31 cellular contexts compared by ENCODE assay signal in genomic region chr4:158197194-158197593, GRCh38. TPM values are rescaled to one million over a fixed set of nuclear protein-coding genes. Genes with fewer than 3 reads are reported as not detected.
"Had no signal": no experiment of that assay in that cellular context is flagged by ENCODE, and none has a peak within 500 bp of the region (broad histone marks: within the 10 kb centered on the region; RNA-seq: fewer than 3 reads in every experiment).

No MANE protein-coding gene starts in this region.

- H3K36me3 ChIP-seq: breast epithelium, cardiac muscle cell, colonic mucosa, gastrocnemius medialis had no signal

- H3K4me3 ChIP-seq: breast epithelium, cardiac muscle cell, colonic mucosa, gastrocnemius medialis had no signal

- DNase-seq: activated CD4-positive, alpha-beta memory T cell treated with anti-CD3 and anti-CD28 coated beads, Interleukin-2, amount 10 ng/mL, durations not matched to agents 7 days and 5 days; activated CD4-positive, alpha-beta T cell treated with anti-CD3 and anti-CD28 coated beads for 1 hour; activated CD4-positive, alpha-beta T cell treated with anti-CD3 and anti-CD28 coated beads for 4 hours; activated CD4-positive, alpha-beta T cell treated with anti-CD3 and anti-CD28 coated beads, Interleukin-2, amount 10 ng/mL, durations not matched to agents 7 days and 5 days; activated CD4-positive, alpha-beta T cell treated with anti-CD3 and anti-CD28 coated beads, Interleukin-2, amount 50 U/mL, for 4 hours; activated CD8-positive, alpha-beta memory T cell treated with anti-CD3 and anti-CD28 coated beads for 24 hours; activated effector memory CD4-positive, alpha-beta T cell treated with Interleukin-2 at 50 U/mL for 16 hours; activated gamma-delta T cell treated with Interleukin-2 at 50 U/mL for 16 hours; activated naive CD4-positive, alpha-beta T cell treated with anti-CD3 and anti-CD28 coated beads, Interleukin-2, amount 50 U/mL, for 16 hours; activated naive CD4-positive, alpha-beta T cell treated with Interleukin-2 at 50 U/mL for 16 hours; activated T-cell treated with anti-CD3 and anti-CD28 coated beads, Interleukin-2, amount 50 U/mL, for 4 hours; amniotic stem cell; aorta; central memory CD4-positive, alpha-beta T cell; cerebellar nuclear complex; colonic mucosa; effector memory CD4-positive, alpha-beta T cell; endodermal cell; foreskin fibroblast; gastrocnemius medialis; glutamatergic neuron; T-helper 2 cell had no signal

- H3K4me1 ChIP-seq: breast epithelium, colonic mucosa, gastrocnemius medialis had no signal

- H3K4me3 Mint-ChIP-seq: activated CD4-positive, alpha-beta memory T cell treated with anti-CD3 and anti-CD28 coated beads, Interleukin-2, amount 10 ng/mL, durations not matched to agents 7 days and 5 days; activated CD4-positive, alpha-beta T cell treated with anti-CD3 and anti-CD28 coated beads, Interleukin-2, amount 10 ng/mL, durations not matched to agents 7 days and 5 days; activated naive CD8-positive, alpha-beta T cell; activated T-cell treated with anti-CD3 and anti-CD28 coated beads, Interleukin-2, amount 50 U/mL, for 4 hours; activated T-helper 17 cell treated with anti-CD3 and anti-CD28 coated beads, Interleukin-2, amount 50 U/mL, for 72 hours; brain; endodermal cell; WTC11 had no signal

- H3K9me3 ChIP-seq: breast epithelium, colonic mucosa, gastrocnemius medialis had no signal

- H3K4me1 Mint-ChIP-seq: activated CD4-positive, alpha-beta memory T cell treated with anti-CD3 and anti-CD28 coated beads, Interleukin-2, amount 10 ng/mL, durations not matched to agents 7 days and 5 days; activated CD4-positive, alpha-beta T cell treated with anti-CD3 and anti-CD28 coated beads, Interleukin-2, amount 10 ng/mL, durations not matched to agents 7 days and 5 days; activated T-helper 17 cell treated with anti-CD3 and anti-CD28 coated beads, Interleukin-2, amount 50 U/mL, for 72 hours had no signal

- H3K27ac Mint-ChIP-seq: activated CD4-positive, alpha-beta memory T cell treated with anti-CD3 and anti-CD28 coated beads, Interleukin-2, amount 10 ng/mL, durations not matched to agents 7 days and 5 days; activated CD4-positive, alpha-beta T cell treated with anti-CD3 and anti-CD28 coated beads, Interleukin-2, amount 10 ng/mL, durations not matched to agents 7 days and 5 days; activated naive CD8-positive, alpha-beta T cell; activated T-helper 17 cell treated with anti-CD3 and anti-CD28 coated beads, Interleukin-2, amount 50 U/mL, for 72 hours; brain; endodermal cell; WTC11 had no signal

- H3K27me3 ChIP-seq: breast epithelium, cardiac muscle cell, colonic mucosa, gastrocnemius medialis had no signal

- ATAC-seq: activated T-cell treated with anti-CD3 and anti-CD28 coated beads, Interleukin-2, amount 50 U/mL, for 4 hours; activated T-helper 17 cell treated with anti-CD3 and anti-CD28 coated beads, Interleukin-2, amount 50 U/mL, for 72 hours; esophagus mucosa; gastrocnemius medialis; WTC11 had no signal

- H3K9me3 Mint-ChIP-seq: activated CD4-positive, alpha-beta memory T cell treated with anti-CD3 and anti-CD28 coated beads, Interleukin-2, amount 10 ng/mL, durations not matched to agents 7 days and 5 days; activated CD4-positive, alpha-beta T cell treated with anti-CD3 and anti-CD28 coated beads, Interleukin-2, amount 10 ng/mL, durations not matched to agents 7 days and 5 days; activated T-cell treated with anti-CD3 and anti-CD28 coated beads, Interleukin-2, amount 50 U/mL, for 4 hours; activated T-helper 17 cell treated with anti-CD3 and anti-CD28 coated beads, Interleukin-2, amount 50 U/mL, for 72 hours; brain; endodermal cell; WTC11 had no signal

- H3K36me3 Mint-ChIP-seq: activated naive CD8-positive, alpha-beta T cell; brain; WTC11 had no signal

- H3K27ac ChIP-seq: breast epithelium, cardiac muscle cell, colonic mucosa, gastrocnemius medialis, VCaP had no signal

RNA-seq across cellular contexts. Expression of gene TMEM144, which starts 13.1 kb away (rescaled TPM):
- total RNA-seq: activated CD4-positive, alpha-beta memory T cell treated with anti-CD3 and anti-CD28 coated beads, Interleukin-2, amount 10 ng/mL, durations not matched to agents 7 days and 5 days; activated CD4-positive, alpha-beta T cell treated with anti-CD3 and anti-CD28 coated beads, Interleukin-2, amount 10 ng/mL, durations not matched to agents 7 days and 5 days had no signal

RNA-seq across cellular contexts. Expression of gene GASK1B, which starts 24.4 kb away (rescaled TPM):
- total RNA-seq: activated CD4-positive, alpha-beta memory T cell treated with anti-CD3 and anti-CD28 coated beads, Interleukin-2, amount 10 ng/mL, durations not matched to agents 7 days and 5 days; activated CD4-positive, alpha-beta T cell treated with anti-CD3 and anti-CD28 coated beads, Interleukin-2, amount 10 ng/mL, durations not matched to agents 7 days and 5 days; activated T-helper 17 cell treated with anti-CD3 and anti-CD28 coated beads, Interleukin-2, amount 50 U/mL, for 72 hours; T-helper 1 cell treated with Interleukin-12 subunit alpha and Interleukin-12 subunit beta and Interleukin-4 antibody, amounts not matched to agents 30 ng/mL and 1 ng/mL, for 36 hours had no signal
